16 cellular contexts compared by ENCODE assay signal in genomic region chr14:85301506-85301905, GRCh38.
DNase-seq lines count a peak whose midpoint lies in the region; ATAC-seq and TF ChIP-seq lines count a peak whose summit lies in the region.
"Had no signal": no experiment of that assay in that cellular context is flagged by ENCODE, and none has a peak within 500 bp of the region (broad histone marks: within the 10 kb centered on the region; RNA-seq: fewer than 3 reads in every experiment).

No MANE protein-coding gene starts in this region.

- no peak overlapping the region for H3K27ac ChIP-seq in IMR-90 (ENCODE audit: insufficient read depth, low read length)
- H3K27ac ChIP-seq: HL-60 had no signal

- H3K4me2 ChIP-seq in IMR-90 (ENCODE audit: low read depth, low read length) = no peak overlapping the region
- H3K4me2 ChIP-seq: GM23338 had no signal

- no peak overlapping the region for H2AK5ac ChIP-seq in IMR-90 (ENCODE audit: low read depth, low read length)

- no peaks in the 10 kb centered on the region for H4K20me1 ChIP-seq in IMR-90 (ENCODE audit: insufficient read depth, low read length)

- H2AFZ ChIP-seq in IMR-90 (replicated peaks; ENCODE audit: low read length, poor library complexity) = no peak overlapping the region
- H2AFZ ChIP-seq: GM23338 had no signal

- TF ChIP-seq CTCF in IMR-90 (conservative IDR thresholded peaks at IDR 0.05; ENCODE audit: low read depth, low read length) = no peak

- no peaks in the 10 kb centered on the region for H3K4me1 ChIP-seq in IMR-90 (ENCODE audit: control insufficient read depth, insufficient read depth, low read length)
- H3K4me1 ChIP-seq: BE2C, Caco-2 had no signal

- in situ Hi-C loops in IMR-90 (cut with MboI; ENCODE audit: low sequenced_read_pairs) = no loop called here

- H3K23ac ChIP-seq in IMR-90 (ENCODE audit: low read depth, low read length) = no peak overlapping the region

- no peak overlapping the region for H3K14ac ChIP-seq in IMR-90 (replicated peaks; ENCODE audit: low read depth, low read length)

- H3K18ac ChIP-seq in IMR-90 (ENCODE audit: low read depth, low read length) = no peak overlapping the region

- H2BK120ac ChIP-seq in IMR-90 (ENCODE audit: low read depth, low read length) = no peak overlapping the region

- H3K9me3 ChIP-seq in IMR-90 (ENCODE audit: control insufficient read depth, insufficient read depth, low read length) = peaks cover 3% of the 10 kb centered on the region; the same call in 1 of the 2 replicates
- H3K9me3 ChIP-seq: BE2C, Caco-2 had no signal

- H3K4ac ChIP-seq in IMR-90 (ENCODE audit: low read depth, low read length) = no peak overlapping the region

- H2BK20ac ChIP-seq in IMR-90 (ENCODE audit: low read depth, low read length) = no peak overlapping the region

- H2BK5ac ChIP-seq in IMR-90 (ENCODE audit: low read depth, low read length, poor library complexity, severe bottlenecking) = no peak overlapping the region

- H4K8ac ChIP-seq in IMR-90 (ENCODE audit: low read depth in 2 of 2, low read length in 2 of 2) = no peak overlapping the region

- no CpG with 5 or more reads among the region's 4 CpGs for WGBS in IMR-90 (ENCODE audit: extremely low coverage in 2 of 2, insufficient read length in 1 of 2), 2 experiments

- intact Hi-C loops in IMR-90 (cut with micrococcal nuclease) = no loop called here

- H3K36me3 ChIP-seq in IMR-90 (ENCODE audit: control insufficient read depth, insufficient read depth, low read length) = no peaks in the 10 kb centered on the region
- H3K36me3 ChIP-seq: BE2C had no signal

- no peak overlapping the region for H4K91ac ChIP-seq in IMR-90 (ENCODE audit: insufficient read depth, low read depth, low read length)

- no peak overlapping the region for H2BK15ac ChIP-seq in IMR-90 (ENCODE audit: low read depth, low read length)

- H2AK9ac ChIP-seq in IMR-90 (replicated peaks; ENCODE audit: low read depth, low read length, poor library complexity) = no peak overlapping the region

- H3K9ac ChIP-seq in IMR-90 (ENCODE audit: low read depth, low read length) = no peak overlapping the region

- no peak overlapping the region for H4K5ac ChIP-seq in IMR-90 (ENCODE audit: low read depth, low read length)

- dilution Hi-C loops in IMR-90 (cut with HindIII; ENCODE audit: low sequenced_read_pairs, unreplicated experiment) = no loop called here

- no peaks in the 10 kb centered on the region for H3K27me3 ChIP-seq in IMR-90 (ENCODE audit: control insufficient read depth, insufficient read depth, low read length)
- H3K27me3 ChIP-seq: BE2C had no signal

- H3K4me3 ChIP-seq in IMR-90 (ENCODE audit: insufficient read depth, low read depth, low read length) = no peak overlapping the region
- H3K4me3 ChIP-seq: GM23338 had no signal

- ATAC-seq in IMR-90 (ENCODE audit: low read depth) (peak; percentile 57; the same call in 1 of the 2 replicates), GM21360 (IDR thresholded peaks at IDR 0.05; ENCODE audit: unreplicated experiment) (no peak)
- ATAC-seq: GM23338 had no signal

- no TSS peak for BruUV-seq in IMR-90 (replicated peaks; lab: Mats Ljungman, UMichigan)

- no peaks in the 10 kb centered on the region for H3K79me1 ChIP-seq in IMR-90 (ENCODE audit: low read depth in 1 of 2, low read length in 2 of 2)

- DNase-seq in COR-L47 (lab: John Stamatoyannopoulos, UW) (peak; percentile 32), IMR-90 (no peak), NCI-H748 (lab: John Stamatoyannopoulos, UW; ENCODE audit: unreplicated experiment) (peak; percentile 71), erythroblast (lab: John Stamatoyannopoulos, UW) (peak; percentile 22 to 68), OCI-M1 (lab: John Stamatoyannopoulos, UW) (no peak), NCI-H446 treated with DMSO at 0.1 percent for 48 hours (lab: John Stamatoyannopoulos, UW) (no peak)
- DNase-seq: ACHN; BE2C; C1 segment of cervical spinal cord; Caco-2; CD4-positive, CD25-positive, alpha-beta regulatory T cell; CD8-positive, alpha-beta memory T cell; HCEC 1CT had no signal

- H3K9me1 ChIP-seq in IMR-90 (ENCODE audit: insufficient read depth, low read length) = no peaks in the 10 kb centered on the region

- TF ChIP-seq POLR2A in IMR-90 (IDR thresholded peaks at IDR 0.05; ENCODE audit: low read depth, low read length) = no peak
- TF ChIP-seq POLR2A in erythroblast (IDR thresholded peaks at IDR 0.05; ENCODE audit: low read length) = no peak

- H3K56ac ChIP-seq in IMR-90 (ENCODE audit: extremely low read depth, insufficient read depth, low read length) = no peak overlapping the region

- TF ChIP-seq RAD21 in IMR-90 (IDR thresholded peaks at IDR 0.05; ENCODE audit: low read length) = no peak

- CTCF ChIA-PET in IMR-90 (lab: Yijun Ruan, JAX) = interaction anchor here (0.6 kb wide), 1 partner anchor 220 kb away, joined by 3 read pairs; no protein-coding TSS in a partner anchor

- POLR2A ChIA-PET in IMR-90 (lab: Charles Lee; ENCODE audit: unreplicated experiment) = no interaction called here

TF ChIP-seq in IMR-90, 13 proteins besides CTCF, POLR2A, EP300 and RAD21:
- TF ChIP-seq CHD1 (IDR thresholded peaks at IDR 0.05; ENCODE audit: low read depth, low read length) (no peak), NFE2L2 (IDR thresholded peaks at IDR 0.05; ENCODE audit: low read depth, low read length) (no peak), BHLHE40 (IDR thresholded peaks at IDR 0.05; ENCODE audit: low read depth, low read length) (no peak), MXI1 (IDR thresholded peaks at IDR 0.05; ENCODE audit: borderline replicate concordance, low read depth, low read length) (no peak), SMC3 (IDR thresholded peaks at IDR 0.05; ENCODE audit: low read depth, low read length) (no peak), FOS (IDR thresholded peaks at IDR 0.05; ENCODE audit: low read depth, low read length) (no peak), MAZ (IDR thresholded peaks at IDR 0.05; ENCODE audit: borderline replicate concordance, low read depth, low read length) (no peak), RFX5 (IDR thresholded peaks at IDR 0.05; ENCODE audit: low read depth, low read length) (no peak), ELK1 (IDR thresholded peaks at IDR 0.05; ENCODE audit: borderline replicate concordance, low read depth, low read length) (no peak), MAFK (IDR thresholded peaks at IDR 0.05; ENCODE audit: low read depth, low read length) (no peak), CEBPB (IDR thresholded peaks at IDR 0.05; ENCODE audit: low read depth, low read length) (no peak), RCOR1 (IDR thresholded peaks at IDR 0.05; ENCODE audit: insufficient replicate concordance, low read length) (no peak), USF2 (IDR thresholded peaks at IDR 0.05; ENCODE audit: low read depth, low read length) (no peak)

Comparison
In these comparisons a context has a peak if more than half of its experiments do, and no peak if none do; other contexts are left out.
1. DNase-seq: peak in COR-L47 (single experiment), NCI-H748 (single experiment) and erythroblast (2 of 2); none in IMR-90 (single experiment), OCI-M1 (single experiment) and NCI-H446 treated with DMSO at 0.1 percent for 48 hours (single experiment).